20 cellular contexts compared by ENCODE assay signal in genomic region chr19:9705836-9706235, GRCh38. TPM values are rescaled to one million over a fixed set of nuclear protein-coding genes. Genes with fewer than 3 reads are reported as not detected.
DNase-seq lines count a peak whose midpoint lies in the region; ATAC-seq, FAIRE-seq and TF ChIP-seq lines count a peak whose summit lies in the region.
"Had no signal": no experiment of that assay in that cellular context is flagged by ENCODE, and none has a peak within 500 bp of the region (broad histone marks: within the 10 kb centered on the region; RNA-seq: fewer than 3 reads in every experiment).

No MANE protein-coding gene starts in this region.

- peak; percentile 23 for FAIRE-seq in bronchial epithelial cell (lab: Jason Lieb, UNC)
- FAIRE-seq: GM12892, GM19239, RCC 7860 had no signal

- in situ Hi-C loops in SK-MEL-5 (cut with HindIII; ENCODE audit: low pct_unique_long_range_greater_than_20kb, low sequenced_read_pairs): no loop called here

- H3K36me3 ChIP-seq in bronchial epithelial cell (ENCODE audit: control insufficient read depth, insufficient read depth, low read length): no peaks in the 10 kb centered on the region
- H3K36me3 ChIP-seq: BE2C, MG63 had no signal

- DNase-seq in CMK (ENCODE audit: low read depth) (peak; percentile 85), HT1080 (ENCODE audit: low read depth) (peak; percentile 31), SK-MEL-5 (ENCODE audit: low read depth, low spot score) (peak; percentile 1), bronchial epithelial cell (ENCODE audit: low read depth) (no peak), left lobe of liver (ENCODE audit: low spot score) (no peak), NCI-H1417 (lab: John Stamatoyannopoulos, UW) (no peak)
- DNase-seq in activated CD4-positive, CD25-positive, alpha-beta regulatory T cell treated with anti-CD3 and anti-CD28 coated beads, Interleukin-2, amount 50 U/mL, for 72 hours: no peak
- DNase-seq: BE2C, DMS153, DND-41, MG63, NCI-H1694, NCI-H2081 treated with DMSO at 0.1 percent for 48 hours, NCI-H524, NCI-H774, T-helper 2 cell had no signal

- no peak overlapping the region for H3K4me3 ChIP-seq in bronchial epithelial cell (ENCODE audit: low read depth, low read length)
- H3K4me3 ChIP-seq: MG63 had no signal

- ATAC-seq in left lobe of liver: no peak
- ATAC-seq: HCT116 had no signal

- no peak for TF ChIP-seq CTCF in bronchial epithelial cell (IDR thresholded peaks at IDR 0.05; ENCODE audit: insufficient read depth, low read length, severe bottlenecking)

- H3K27me3 ChIP-seq in bronchial epithelial cell (ENCODE audit: control insufficient read depth, insufficient read depth, low read length): no peaks in the 10 kb centered on the region
- H3K27me3 ChIP-seq: MG63 had no signal

RNA-seq across cellular contexts. Expression of gene ZNF562, which starts 30.9 kb away (rescaled TPM):
- 25.3 and 26.6 TPM in 2 replicates for total RNA-seq in HT1080 (2014; rRNA removed; shearing (Covaris generic))
- 8.2 and 9.3 TPM in 2 replicates for polyA plus RNA-seq in HT1080 (2015; cell fraction: cytosol; rRNA removed)
- 19.3 and 23.0 TPM in 2 replicates for polyA plus RNA-seq in HT1080 (2015; cell fraction: nucleus; rRNA removed)
- total RNA-seq in SK-MEL-5 (2014; rRNA removed; shearing (Covaris generic)): 27.1 and 28.3 TPM in 2 replicates
- 9.1 and 11.1 TPM in 2 replicates for polyA plus RNA-seq in SK-MEL-5 (2015; cell fraction: cytosol; rRNA removed)
- 17.3 and 23.5 TPM in 2 replicates for polyA plus RNA-seq in SK-MEL-5 (2015; cell fraction: nucleus; rRNA removed)
- 43.4 and 49.2 TPM in 2 replicates for total RNA-seq in bronchial epithelial cell
- 10.1 TPM for total RNA-seq in left lobe of liver

Comparison
In these comparisons a context has a peak if more than half of its experiments do, and no peak if none do; other contexts are left out.
1. DNase-seq: peak in CMK (single experiment), HT1080 (single experiment) and SK-MEL-5 (single experiment); none in bronchial epithelial cell (single experiment), left lobe of liver (single experiment), activated CD4-positive, CD25-positive, alpha-beta regulatory T cell treated with anti-CD3 and anti-CD28 coated beads, Interleukin-2, amount 50 U/mL, for 72 hours (single experiment) and NCI-H1417 (0 of 3).